ENCODE assay signal across 1 cellular context in the genomic region with DNA sequence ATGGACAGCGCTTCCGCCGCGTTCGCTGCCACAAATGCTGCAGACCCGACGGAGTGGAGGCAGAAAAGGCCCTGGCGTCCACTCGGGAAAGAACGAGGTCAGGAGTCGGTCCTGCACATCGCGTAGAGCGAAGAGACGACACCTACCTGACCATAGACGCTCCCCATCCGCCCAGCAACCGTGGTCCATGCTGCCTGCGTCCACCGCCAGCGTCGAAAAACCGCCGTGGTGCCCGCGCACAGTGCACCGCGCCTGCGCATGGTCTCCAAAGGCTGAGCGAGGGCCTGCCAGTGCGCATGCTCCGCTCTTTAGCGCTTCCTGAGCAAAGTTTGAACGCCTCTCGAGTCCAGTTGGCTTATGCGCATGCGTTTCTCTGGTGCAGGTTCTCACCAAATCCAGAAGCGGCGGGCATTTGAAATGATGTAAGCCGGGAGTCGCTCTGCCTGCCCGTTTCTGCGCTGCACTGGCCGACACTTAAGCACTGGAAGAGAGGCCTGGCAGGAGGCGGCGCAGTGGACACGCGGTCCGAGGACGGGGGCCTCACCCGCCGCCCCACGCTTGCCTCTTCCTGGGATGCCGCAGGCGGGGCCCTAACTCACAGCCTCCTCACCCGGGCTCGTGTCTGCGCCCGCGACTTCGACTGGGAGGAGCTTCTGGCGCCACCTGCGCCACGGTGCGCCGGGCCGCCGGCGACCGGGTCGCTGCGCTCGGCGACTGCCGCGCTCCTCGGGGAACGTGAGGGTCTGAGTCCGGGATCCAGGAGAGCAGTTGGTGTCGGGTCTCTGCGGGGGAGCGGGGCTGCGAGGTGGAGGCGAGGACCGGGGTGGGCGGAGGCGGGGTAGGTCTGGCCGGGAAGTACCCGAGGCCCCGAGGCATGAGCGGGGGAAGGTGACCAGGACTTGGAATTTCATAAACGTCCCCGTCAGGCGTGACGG.
TF ChIP-seq lines count a peak whose summit lies in the region.

A gene with protein sequence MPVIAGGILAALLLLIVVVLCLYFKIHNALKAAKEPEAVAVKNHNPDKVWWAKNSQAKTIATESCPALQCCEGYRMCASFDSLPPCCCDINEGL (minus strand): TSS at position 243 of the 935 bp plus-strand sequence. CDS start 29,066 bp downstream, outside the sequence.

TF ChIP-seq in K562, 482 proteins besides CTCF, POLR2A, EP300 and RAD21 (continued from another document):
- TF ChIP-seq MYBL2 (IDR thresholded peaks at IDR 0.05; ENCODE audit: low read depth) (peak; percentile 64; the same call in 1 of the 2 replicates), MYBL2 (CRISPR knock-in tag; IDR thresholded peaks at IDR 0.05; ENCODE audit: borderline replicate concordance) (no peak), CHD4 (IDR thresholded peaks at IDR 0.05; ENCODE audit: insufficient read depth, insufficient replicate concordance, low read depth, low read length, poor library complexity, severe bottlenecking) (no peak), SAFB (IDR thresholded peaks at IDR 0.05; ENCODE audit: borderline replicate concordance, low read depth, low read length) (peak; percentile 67; the same call in 1 of the 2 replicates), ZEB2 (IDR thresholded peaks at IDR 0.05) (no peak), ZFX (CRISPR knock-in tag; IDR thresholded peaks at IDR 0.05) (peak; percentile 91), SMAD2 (IDR thresholded peaks at IDR 0.05; ENCODE audit: low read depth, low read length) (no peak), POU5F1 (IDR thresholded peaks at IDR 0.05; ENCODE audit: borderline replicate concordance, low read depth, low read length, partially characterized antibody) (peak; percentile 69), TCF3 (CRISPR knock-in tag; IDR thresholded peaks at IDR 0.05) (0 out of 2 replicates have a peak, but pooled peaks have one; percentile 6), LCOR (CRISPR knock-in tag; IDR thresholded peaks at IDR 0.05) (peak; percentile 49; the same call in 1 of the 2 replicates), CXXC5 (CRISPR knock-in tag; IDR thresholded peaks at IDR 0.05) (peak; percentile 72), RBM22 (IDR thresholded peaks at IDR 0.05; ENCODE audit: low read depth, low read length, poor library complexity, severe bottlenecking) (peak; percentile 48), SAP30 (IDR thresholded peaks at IDR 0.05; ENCODE audit: borderline replicate concordance, insufficient read depth, low read depth, low read length, poor library complexity, severe bottlenecking) (peak; percentile 66)
- TF ChIP-seq, protein P1, sequence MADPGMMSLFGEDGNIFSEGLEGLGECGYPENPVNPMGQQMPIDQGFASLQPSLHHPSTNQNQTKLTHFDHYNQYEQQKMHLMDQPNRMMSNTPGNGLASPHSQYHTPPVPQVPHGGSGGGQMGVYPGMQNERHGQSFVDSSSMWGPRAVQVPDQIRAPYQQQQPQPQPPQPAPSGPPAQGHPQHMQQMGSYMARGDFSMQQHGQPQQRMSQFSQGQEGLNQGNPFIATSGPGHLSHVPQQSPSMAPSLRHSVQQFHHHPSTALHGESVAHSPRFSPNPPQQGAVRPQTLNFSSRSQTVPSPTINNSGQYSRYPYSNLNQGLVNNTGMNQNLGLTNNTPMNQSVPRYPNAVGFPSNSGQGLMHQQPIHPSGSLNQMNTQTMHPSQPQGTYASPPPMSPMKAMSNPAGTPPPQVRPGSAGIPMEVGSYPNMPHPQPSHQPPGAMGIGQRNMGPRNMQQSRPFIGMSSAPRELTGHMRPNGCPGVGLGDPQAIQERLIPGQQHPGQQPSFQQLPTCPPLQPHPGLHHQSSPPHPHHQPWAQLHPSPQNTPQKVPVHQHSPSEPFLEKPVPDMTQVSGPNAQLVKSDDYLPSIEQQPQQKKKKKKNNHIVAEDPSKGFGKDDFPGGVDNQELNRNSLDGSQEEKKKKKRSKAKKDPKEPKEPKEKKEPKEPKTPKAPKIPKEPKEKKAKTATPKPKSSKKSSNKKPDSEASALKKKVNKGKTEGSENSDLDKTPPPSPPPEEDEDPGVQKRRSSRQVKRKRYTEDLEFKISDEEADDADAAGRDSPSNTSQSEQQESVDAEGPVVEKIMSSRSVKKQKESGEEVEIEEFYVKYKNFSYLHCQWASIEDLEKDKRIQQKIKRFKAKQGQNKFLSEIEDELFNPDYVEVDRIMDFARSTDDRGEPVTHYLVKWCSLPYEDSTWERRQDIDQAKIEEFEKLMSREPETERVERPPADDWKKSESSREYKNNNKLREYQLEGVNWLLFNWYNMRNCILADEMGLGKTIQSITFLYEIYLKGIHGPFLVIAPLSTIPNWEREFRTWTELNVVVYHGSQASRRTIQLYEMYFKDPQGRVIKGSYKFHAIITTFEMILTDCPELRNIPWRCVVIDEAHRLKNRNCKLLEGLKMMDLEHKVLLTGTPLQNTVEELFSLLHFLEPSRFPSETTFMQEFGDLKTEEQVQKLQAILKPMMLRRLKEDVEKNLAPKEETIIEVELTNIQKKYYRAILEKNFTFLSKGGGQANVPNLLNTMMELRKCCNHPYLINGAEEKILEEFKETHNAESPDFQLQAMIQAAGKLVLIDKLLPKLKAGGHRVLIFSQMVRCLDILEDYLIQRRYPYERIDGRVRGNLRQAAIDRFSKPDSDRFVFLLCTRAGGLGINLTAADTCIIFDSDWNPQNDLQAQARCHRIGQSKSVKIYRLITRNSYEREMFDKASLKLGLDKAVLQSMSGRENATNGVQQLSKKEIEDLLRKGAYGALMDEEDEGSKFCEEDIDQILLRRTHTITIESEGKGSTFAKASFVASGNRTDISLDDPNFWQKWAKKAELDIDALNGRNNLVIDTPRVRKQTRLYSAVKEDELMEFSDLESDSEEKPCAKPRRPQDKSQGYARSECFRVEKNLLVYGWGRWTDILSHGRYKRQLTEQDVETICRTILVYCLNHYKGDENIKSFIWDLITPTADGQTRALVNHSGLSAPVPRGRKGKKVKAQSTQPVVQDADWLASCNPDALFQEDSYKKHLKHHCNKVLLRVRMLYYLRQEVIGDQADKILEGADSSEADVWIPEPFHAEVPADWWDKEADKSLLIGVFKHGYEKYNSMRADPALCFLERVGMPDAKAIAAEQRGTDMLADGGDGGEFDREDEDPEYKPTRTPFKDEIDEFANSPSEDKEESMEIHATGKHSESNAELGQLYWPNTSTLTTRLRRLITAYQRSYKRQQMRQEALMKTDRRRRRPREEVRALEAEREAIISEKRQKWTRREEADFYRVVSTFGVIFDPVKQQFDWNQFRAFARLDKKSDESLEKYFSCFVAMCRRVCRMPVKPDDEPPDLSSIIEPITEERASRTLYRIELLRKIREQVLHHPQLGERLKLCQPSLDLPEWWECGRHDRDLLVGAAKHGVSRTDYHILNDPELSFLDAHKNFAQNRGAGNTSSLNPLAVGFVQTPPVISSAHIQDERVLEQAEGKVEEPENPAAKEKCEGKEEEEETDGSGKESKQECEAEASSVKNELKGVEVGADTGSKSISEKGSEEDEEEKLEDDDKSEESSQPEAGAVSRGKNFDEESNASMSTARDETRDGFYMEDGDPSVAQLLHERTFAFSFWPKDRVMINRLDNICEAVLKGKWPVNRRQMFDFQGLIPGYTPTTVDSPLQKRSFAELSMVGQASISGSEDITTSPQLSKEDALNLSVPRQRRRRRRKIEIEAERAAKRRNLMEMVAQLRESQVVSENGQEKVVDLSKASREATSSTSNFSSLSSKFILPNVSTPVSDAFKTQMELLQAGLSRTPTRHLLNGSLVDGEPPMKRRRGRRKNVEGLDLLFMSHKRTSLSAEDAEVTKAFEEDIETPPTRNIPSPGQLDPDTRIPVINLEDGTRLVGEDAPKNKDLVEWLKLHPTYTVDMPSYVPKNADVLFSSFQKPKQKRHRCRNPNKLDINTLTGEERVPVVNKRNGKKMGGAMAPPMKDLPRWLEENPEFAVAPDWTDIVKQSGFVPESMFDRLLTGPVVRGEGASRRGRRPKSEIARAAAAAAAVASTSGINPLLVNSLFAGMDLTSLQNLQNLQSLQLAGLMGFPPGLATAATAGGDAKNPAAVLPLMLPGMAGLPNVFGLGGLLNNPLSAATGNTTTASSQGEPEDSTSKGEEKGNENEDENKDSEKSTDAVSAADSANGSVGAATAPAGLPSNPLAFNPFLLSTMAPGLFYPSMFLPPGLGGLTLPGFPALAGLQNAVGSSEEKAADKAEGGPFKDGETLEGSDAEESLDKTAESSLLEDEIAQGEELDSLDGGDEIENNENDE (IDR thresholded peaks at IDR 0.05; ENCODE audit: low read depth, low read length): no peak
- TF ChIP-seq, protein P2, sequence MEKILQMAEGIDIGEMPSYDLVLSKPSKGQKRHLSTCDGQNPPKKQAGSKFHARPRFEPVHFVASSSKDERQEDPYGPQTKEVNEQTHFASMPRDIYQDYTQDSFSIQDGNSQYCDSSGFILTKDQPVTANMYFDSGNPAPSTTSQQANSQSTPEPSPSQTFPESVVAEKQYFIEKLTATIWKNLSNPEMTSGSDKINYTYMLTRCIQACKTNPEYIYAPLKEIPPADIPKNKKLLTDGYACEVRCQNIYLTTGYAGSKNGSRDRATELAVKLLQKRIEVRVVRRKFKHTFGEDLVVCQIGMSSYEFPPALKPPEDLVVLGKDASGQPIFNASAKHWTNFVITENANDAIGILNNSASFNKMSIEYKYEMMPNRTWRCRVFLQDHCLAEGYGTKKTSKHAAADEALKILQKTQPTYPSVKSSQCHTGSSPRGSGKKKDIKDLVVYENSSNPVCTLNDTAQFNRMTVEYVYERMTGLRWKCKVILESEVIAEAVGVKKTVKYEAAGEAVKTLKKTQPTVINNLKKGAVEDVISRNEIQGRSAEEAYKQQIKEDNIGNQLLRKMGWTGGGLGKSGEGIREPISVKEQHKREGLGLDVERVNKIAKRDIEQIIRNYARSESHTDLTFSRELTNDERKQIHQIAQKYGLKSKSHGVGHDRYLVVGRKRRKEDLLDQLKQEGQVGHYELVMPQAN (IDR thresholded peaks at IDR 0.05; ENCODE audit: borderline replicate concordance): peak; percentile 47; the same call in 1 of the 2 replicates
- TF ChIP-seq, protein P3, sequence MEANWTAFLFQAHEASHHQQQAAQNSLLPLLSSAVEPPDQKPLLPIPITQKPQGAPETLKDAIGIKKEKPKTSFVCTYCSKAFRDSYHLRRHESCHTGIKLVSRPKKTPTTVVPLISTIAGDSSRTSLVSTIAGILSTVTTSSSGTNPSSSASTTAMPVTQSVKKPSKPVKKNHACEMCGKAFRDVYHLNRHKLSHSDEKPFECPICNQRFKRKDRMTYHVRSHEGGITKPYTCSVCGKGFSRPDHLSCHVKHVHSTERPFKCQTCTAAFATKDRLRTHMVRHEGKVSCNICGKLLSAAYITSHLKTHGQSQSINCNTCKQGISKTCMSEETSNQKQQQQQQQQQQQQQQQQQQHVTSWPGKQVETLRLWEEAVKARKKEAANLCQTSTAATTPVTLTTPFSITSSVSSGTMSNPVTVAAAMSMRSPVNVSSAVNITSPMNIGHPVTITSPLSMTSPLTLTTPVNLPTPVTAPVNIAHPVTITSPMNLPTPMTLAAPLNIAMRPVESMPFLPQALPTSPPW (CRISPR knock-in tag; IDR thresholded peaks at IDR 0.05): peak; percentile 56
- TF ChIP-seq, protein P4, sequence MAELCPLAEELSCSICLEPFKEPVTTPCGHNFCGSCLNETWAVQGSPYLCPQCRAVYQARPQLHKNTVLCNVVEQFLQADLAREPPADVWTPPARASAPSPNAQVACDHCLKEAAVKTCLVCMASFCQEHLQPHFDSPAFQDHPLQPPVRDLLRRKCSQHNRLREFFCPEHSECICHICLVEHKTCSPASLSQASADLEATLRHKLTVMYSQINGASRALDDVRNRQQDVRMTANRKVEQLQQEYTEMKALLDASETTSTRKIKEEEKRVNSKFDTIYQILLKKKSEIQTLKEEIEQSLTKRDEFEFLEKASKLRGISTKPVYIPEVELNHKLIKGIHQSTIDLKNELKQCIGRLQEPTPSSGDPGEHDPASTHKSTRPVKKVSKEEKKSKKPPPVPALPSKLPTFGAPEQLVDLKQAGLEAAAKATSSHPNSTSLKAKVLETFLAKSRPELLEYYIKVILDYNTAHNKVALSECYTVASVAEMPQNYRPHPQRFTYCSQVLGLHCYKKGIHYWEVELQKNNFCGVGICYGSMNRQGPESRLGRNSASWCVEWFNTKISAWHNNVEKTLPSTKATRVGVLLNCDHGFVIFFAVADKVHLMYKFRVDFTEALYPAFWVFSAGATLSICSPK (IDR thresholded peaks at IDR 0.05; ENCODE audit: borderline replicate concordance): no peak
- TF ChIP-seq, protein P5, sequence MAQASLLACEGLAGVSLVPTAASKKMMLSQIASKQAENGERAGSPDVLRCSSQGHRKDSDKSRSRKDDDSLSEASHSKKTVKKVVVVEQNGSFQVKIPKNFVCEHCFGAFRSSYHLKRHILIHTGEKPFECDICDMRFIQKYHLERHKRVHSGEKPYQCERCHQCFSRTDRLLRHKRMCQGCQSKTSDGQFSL (CRISPR knock-in tag; IDR thresholded peaks at IDR 0.05): no peak
- TF ChIP-seq, protein P5 (tag; IDR thresholded peaks at IDR 0.05): no peak
- TF ChIP-seq, protein P6, sequence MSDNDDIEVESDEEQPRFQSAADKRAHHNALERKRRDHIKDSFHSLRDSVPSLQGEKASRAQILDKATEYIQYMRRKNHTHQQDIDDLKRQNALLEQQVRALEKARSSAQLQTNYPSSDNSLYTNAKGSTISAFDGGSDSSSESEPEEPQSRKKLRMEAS (CRISPR knock-in tag; IDR thresholded peaks at IDR 0.05): peak; percentile 83
- TF ChIP-seq, protein P7, sequence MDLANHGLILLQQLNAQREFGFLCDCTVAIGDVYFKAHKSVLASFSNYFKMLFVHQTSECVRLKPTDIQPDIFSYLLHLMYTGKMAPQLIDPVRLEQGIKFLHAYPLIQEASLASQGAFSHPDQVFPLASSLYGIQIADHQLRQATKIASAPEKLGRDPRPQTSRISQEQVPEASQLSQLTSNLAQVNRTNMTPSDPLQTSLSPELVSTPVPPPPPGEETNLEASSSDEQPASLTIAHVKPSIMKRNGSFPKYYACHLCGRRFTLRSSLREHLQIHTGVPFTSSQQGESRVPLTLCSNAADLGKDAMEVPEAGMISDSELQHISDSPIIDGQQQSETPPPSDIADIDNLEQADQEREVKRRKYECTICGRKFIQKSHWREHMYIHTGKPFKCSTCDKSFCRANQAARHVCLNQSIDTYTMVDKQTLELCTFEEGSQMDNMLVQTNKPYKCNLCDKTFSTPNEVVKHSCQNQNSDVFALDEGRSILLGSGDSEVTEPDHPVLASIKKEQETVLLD (IDR thresholded peaks at IDR 0.05): peak; percentile 99
TF ChIP-seq in K562: peak in this region for 76.
